Comparison of ENCODE assay signal across 13 cellular contexts in genomic region chr3:141261472-141262171, GRCh38. TPM values are rescaled to one million over a fixed set of nuclear protein-coding genes. Genes with fewer than 3 reads are reported as not detected.
DNase-seq lines count a peak whose midpoint lies in the region; ATAC-seq, FAIRE-seq and TF ChIP-seq lines count a peak whose summit lies in the region.
"Had no signal": no experiment of that assay in that cellular context is flagged by ENCODE, and none has a peak within 500 bp of the region (broad histone marks: within the 10 kb centered on the region; RNA-seq: fewer than 3 reads in every experiment).

No MANE protein-coding gene starts in this region.

- peaks cover 8% of the 10 kb centered on the region for H3K36me3 ChIP-seq in upper lobe of right lung

- no peak for FAIRE-seq in frontal cortex (lab: Jason Lieb, UNC)

- no peaks in the 10 kb centered on the region for H3K27me3 Mint-ChIP-seq in natural killer cell treated with Interleukin-12 subunit alpha and Interleukin-12 subunit beta and Interleukin-15 and Interleukin-18, amount 100 ng/mL, for 72 hours
- no peaks in the 10 kb centered on the region for H3K27me3 Mint-ChIP-seq in natural killer cell (ENCODE audit: low read depth in 2 of 2)
- no peaks in the 10 kb centered on the region for H3K27me3 Mint-ChIP-seq in central memory CD8-positive, alpha-beta T cell
- H3K27me3 Mint-ChIP-seq: IgD-negative memory B cell had no signal

- H3K4me1 ChIP-seq in upper lobe of right lung = no peaks in the 10 kb centered on the region

- no peak overlapping the region for H3K27ac ChIP-seq in upper lobe of right lung

- no peaks in the 10 kb centered on the region for H3K9me3 ChIP-seq in upper lobe of right lung

- peak; percentile 68 to 82 for ATAC-seq in natural killer cell treated with Interleukin-12 subunit alpha and Interleukin-12 subunit beta and Interleukin-15 and Interleukin-18, amount 100 ng/mL, for 72 hours
- ATAC-seq in natural killer cell = no peak
- peak; percentile 28 for ATAC-seq in central memory CD8-positive, alpha-beta T cell (replicated peaks; ENCODE audit: extremely low read depth, poor library complexity, severe bottlenecking)
- peak; percentile 39 for ATAC-seq in upper lobe of right lung
- ATAC-seq in HG03139 (IDR thresholded peaks at IDR 0.05; ENCODE audit: unreplicated experiment) = no peak
- ATAC-seq in HG03354 (IDR thresholded peaks at IDR 0.05; ENCODE audit: poor library complexity, severe bottlenecking, unreplicated experiment) = no peak

- no peak for DNase-seq in natural killer cell treated with Interleukin-12 subunit alpha and Interleukin-12 subunit beta and Interleukin-15 and Interleukin-18, amount 100 ng/mL, for 72 hours (ENCODE audit: low spot score)
- DNase-seq in natural killer cell (no peak), SHP77 (lab: John Stamatoyannopoulos, UW) (peak; percentile 67 to 71), upper lobe of right lung (no peak), frontal cortex (ENCODE audit: low spot score in 2 of 2) (no peak)
- DNase-seq in central memory CD8-positive, alpha-beta T cell (ENCODE audit: low spot score in 2 of 2) = no peak
- DNase-seq: NCI-H2107; OCI-M1; retina; stimulated activated CD4-positive, alpha-beta T cell treated with anti-CD3 and anti-CD28 coated beads, Interleukin-4, amount 100 ng/mL, for 4 hours had no signal

- no peaks in the 10 kb centered on the region for H3K36me3 Mint-ChIP-seq in natural killer cell treated with Interleukin-12 subunit alpha and Interleukin-12 subunit beta and Interleukin-15 and Interleukin-18, amount 100 ng/mL, for 72 hours
- peaks cover 12% of the 10 kb centered on the region for H3K36me3 Mint-ChIP-seq in natural killer cell
- H3K36me3 Mint-ChIP-seq in central memory CD8-positive, alpha-beta T cell (ENCODE audit: insufficient read depth) = peaks cover 5% of the 10 kb centered on the region

- no peak for TF ChIP-seq CTCF in natural killer cell (IDR thresholded peaks at IDR 0.05)
- TF ChIP-seq CTCF in upper lobe of right lung (IDR thresholded peaks at IDR 0.05) = no peak

- peak overlapping the region in 1 of 2 donors; percentile 77 for H3K27ac Mint-ChIP-seq in natural killer cell treated with Interleukin-12 subunit alpha and Interleukin-12 subunit beta and Interleukin-15 and Interleukin-18, amount 100 ng/mL, for 72 hours
- H3K27ac Mint-ChIP-seq in natural killer cell = peak overlapping the region in 1 of 2 donors; percentile 58
- H3K27ac Mint-ChIP-seq in central memory CD8-positive, alpha-beta T cell (ENCODE audit: low read depth) = no peak overlapping the region

- intact Hi-C loops in natural killer cell (cut with micrococcal nuclease) (no loop called here), upper lobe of right lung (cut with DNase I) (no loop called here)

- H3K4me1 Mint-ChIP-seq in natural killer cell treated with Interleukin-12 subunit alpha and Interleukin-12 subunit beta and Interleukin-15 and Interleukin-18, amount 100 ng/mL, for 72 hours (ENCODE audit: low read depth in 2 of 2) = peaks cover 18 to 22% of the 10 kb centered on the region in 2 donors
- peaks cover 22 to 31% of the 10 kb centered on the region in 2 donors for H3K4me1 Mint-ChIP-seq in natural killer cell
- peaks cover 25% of the 10 kb centered on the region for H3K4me1 Mint-ChIP-seq in central memory CD8-positive, alpha-beta T cell

- no peaks in the 10 kb centered on the region for H3K27me3 ChIP-seq in upper lobe of right lung

- no peak overlapping the region for H3K4me3 ChIP-seq in upper lobe of right lung

- H3K9me3 Mint-ChIP-seq in natural killer cell treated with Interleukin-12 subunit alpha and Interleukin-12 subunit beta and Interleukin-15 and Interleukin-18, amount 100 ng/mL, for 72 hours = no peaks in the 10 kb centered on the region
- no peaks in the 10 kb centered on the region for H3K9me3 Mint-ChIP-seq in natural killer cell
- H3K9me3 Mint-ChIP-seq in central memory CD8-positive, alpha-beta T cell = no peaks in the 10 kb centered on the region
- H3K9me3 Mint-ChIP-seq: IgD-negative memory B cell had no signal

- no peak overlapping the region for H3K4me3 Mint-ChIP-seq in natural killer cell treated with Interleukin-12 subunit alpha and Interleukin-12 subunit beta and Interleukin-15 and Interleukin-18, amount 100 ng/mL, for 72 hours
- no peak overlapping the region for H3K4me3 Mint-ChIP-seq in natural killer cell
- no peak overlapping the region for H3K4me3 Mint-ChIP-seq in central memory CD8-positive, alpha-beta T cell

RNA-seq across cellular contexts. Expression of gene PXYLP1, which starts 30.0 kb away (rescaled TPM):
- total RNA-seq in natural killer cell treated with Interleukin-12 subunit alpha and Interleukin-12 subunit beta and Interleukin-15 and Interleukin-18, amount 100 ng/mL, for 72 hours = 10 to 100 TPM in 1 of 2 donors, 1 to 10 TPM in 1; 6.3 to 15.2 TPM
- 10 to 100 TPM; 13.0 to 32.4 (median 21.7) TPM for total RNA-seq in natural killer cell
- 13.6 TPM for total RNA-seq in upper lobe of right lung
- 48.9 TPM for total RNA-seq in frontal cortex

Comparison
In these comparisons a context has a peak if more than half of its experiments do, and no peak if none do; other contexts are left out.
1. ATAC-seq: peak in natural killer cell treated with Interleukin-12 subunit alpha and Interleukin-12 subunit beta and Interleukin-15 and Interleukin-18, amount 100 ng/mL, for 72 hours (2 of 2), central memory CD8-positive, alpha-beta T cell (single experiment) and upper lobe of right lung (single experiment); none in natural killer cell (0 of 3), HG03139 (single experiment) and HG03354 (single experiment).
2. DNase-seq: peak in SHP77 (2 of 2); none in natural killer cell treated with Interleukin-12 subunit alpha and Interleukin-12 subunit beta and Interleukin-15 and Interleukin-18, amount 100 ng/mL, for 72 hours (single experiment), natural killer cell (single experiment), central memory CD8-positive, alpha-beta T cell (0 of 2), upper lobe of right lung (single experiment) and frontal cortex (0 of 2).